8 cellular contexts compared by ENCODE assay signal in genomic region chr10:46565591-46566332, GRCh38. TPM values are rescaled to one million over a fixed set of nuclear protein-coding genes. Genes with fewer than 3 reads are reported as not detected.
DNase-seq lines count a peak whose midpoint lies in the region; ATAC-seq and TF ChIP-seq lines count a peak whose summit lies in the region.
"Not testable (repeated sequence)": the region's sequence is repeated elsewhere in the genome, so short reads cannot be mapped to it uniquely, and the experiment has no call there.

No MANE protein-coding gene starts in this region.

- H3K36me3 ChIP-seq in DOHH2 (ENCODE audit: control insufficient read depth, low read length); GM23248 (ENCODE audit: low read depth); RWPE2 (ENCODE audit: low read depth): not testable (repeated sequence)

- not testable (repeated sequence) for H3K79me2 ChIP-seq in DOHH2 (ENCODE audit: control insufficient read depth, low read length); GM23248 (ENCODE audit: insufficient read depth)

- H3K27ac ChIP-seq in DOHH2 (ENCODE audit: low read depth, low read length); GM23248; RWPE2 (ENCODE audit: poor library complexity, severe bottlenecking): not testable (repeated sequence)

- not testable (repeated sequence) for H3K27me3 Mint-ChIP-seq in activated T-cell treated with anti-CD3 and anti-CD28 coated beads, Interleukin-2, amount 50 U/mL, for 72 hours (ENCODE audit: low read depth); naive B cell

- not testable (repeated sequence) for H3K9me2 ChIP-seq in DOHH2 (replicated peaks; ENCODE audit: control insufficient read depth, low read length); GM23248 (ENCODE audit: insufficient read depth)

- not testable (repeated sequence) for H4K20me1 ChIP-seq in DOHH2 (ENCODE audit: control insufficient read depth, insufficient read depth, low read depth, low read length); GM23248 (ENCODE audit: insufficient read depth)

- not testable (repeated sequence) for H3K9me3 ChIP-seq in DOHH2 (ENCODE audit: control insufficient read depth, insufficient read depth, low read length); GM23248 (ENCODE audit: low read depth); RWPE2 (ENCODE audit: severe bottlenecking)

- not testable (repeated sequence) for H2AFZ ChIP-seq in GM23248

- not testable (repeated sequence) for H3K4me3 Mint-ChIP-seq in activated T-cell treated with anti-CD3 and anti-CD28 coated beads, Interleukin-2, amount 50 U/mL, for 72 hours
- H3K4me3 Mint-ChIP-seq in naive B cell: peak overlapping the region in 2 of 8 donors; percentile 0 to 44

- H3F3A ChIP-seq in DOHH2 (ENCODE audit: control insufficient read depth, insufficient read depth); GM23248 (ENCODE audit: insufficient read depth): not testable (repeated sequence)

- not testable (repeated sequence) for H3K27me3 ChIP-seq in DOHH2 (ENCODE audit: control insufficient read depth, low read length); GM23248 (replicated peaks; ENCODE audit: insufficient read depth); RWPE2 (ENCODE audit: insufficient read depth, poor library complexity, severe bottlenecking)

- peak; percentile 95 for ATAC-seq in RWPE2 (ENCODE audit: low read depth)
- peak; percentile 78 to 84 for ATAC-seq in activated T-cell treated with anti-CD3 and anti-CD28 coated beads, Interleukin-2, amount 50 U/mL, for 72 hours (replicated peaks in 1 of 2)
- peak; percentile 47 to 78 for ATAC-seq in naive B cell (ENCODE audit: low read depth in 2 of 2)

- H3K27ac Mint-ChIP-seq in activated T-cell treated with anti-CD3 and anti-CD28 coated beads, Interleukin-2, amount 50 U/mL, for 72 hours; naive B cell: not testable (repeated sequence)

- H3K4me1 ChIP-seq in DOHH2 (ENCODE audit: control insufficient read depth, low read length); GM23248 (ENCODE audit: insufficient read depth); RWPE2 (ENCODE audit: insufficient read depth, poor library complexity, severe bottlenecking): not testable (repeated sequence)

- in situ Hi-C loops in GM23248 (cut with MboI): not testable (repeated sequence)

- not testable (repeated sequence) for H3K36me3 Mint-ChIP-seq in activated T-cell treated with anti-CD3 and anti-CD28 coated beads, Interleukin-2, amount 50 U/mL, for 72 hours (ENCODE audit: insufficient read depth in 2 of 2); naive B cell

- 7% methylated on average over 4 of the region's 6 CpGs for WGBS in GM23248 (ENCODE audit: low coverage in 1 of 2, low lambda C conversion rate in 2 of 2, missing lambda C conversion rate in 2 of 2), 2 experiments

- DNase-seq in GM23248 (peak; percentile 84), LNCaP clone FGC (ENCODE audit: low read depth) (peak; percentile 55), RWPE2 (ENCODE audit: low spot score) (peak; percentile 62), fibroblast of peridontal ligament (ENCODE audit: extremely low read depth) (peak; percentile 76), naive B cell (peak; percentile 33), stromal cell of bone marrow (ENCODE audit: low read depth) (peak; percentile 55)
- DNase-seq in activated T-cell treated with anti-CD3 and anti-CD28 coated beads, Interleukin-2, amount 50 U/mL, for 72 hours: peak; percentile 47 to 56

- not testable (repeated sequence) for H3K4me2 ChIP-seq in DOHH2 (ENCODE audit: low read length); GM23248 (ENCODE audit: unreplicated experiment)

- H3K4me1 Mint-ChIP-seq in activated T-cell treated with anti-CD3 and anti-CD28 coated beads, Interleukin-2, amount 50 U/mL, for 72 hours (ENCODE audit: low read depth); naive B cell: not testable (repeated sequence)

- H3K9ac ChIP-seq in GM23248: not testable (repeated sequence)

- TF ChIP-seq CTCF in DOHH2 (IDR thresholded peaks at IDR 0.05; ENCODE audit: low read depth, low read length, poor library complexity, severe bottlenecking) (peak; percentile 67), LNCaP clone FGC (IDR thresholded peaks at IDR 0.05; ENCODE audit: control insufficient read depth, extremely low read depth, insufficient read depth) (peak; percentile 87), RWPE2 (IDR thresholded peaks at IDR 0.05; ENCODE audit: poor library complexity, severe bottlenecking) (peak; percentile 53)

- not testable (repeated sequence) for H3K9me3 Mint-ChIP-seq in activated T-cell treated with anti-CD3 and anti-CD28 coated beads, Interleukin-2, amount 50 U/mL, for 72 hours; naive B cell

- H3K4me3 ChIP-seq in DOHH2 (ENCODE audit: low read length); GM23248; LNCaP clone FGC (ENCODE audit: low read depth, low read length); RWPE2 (ENCODE audit: severe bottlenecking): not testable (repeated sequence)

RNA-seq across cellular contexts. Expression of gene GPRIN2, which starts 9.3 kb away (rescaled TPM):
- not detected in 2 replicates for total RNA-seq in GM23248 (2014; rRNA removed; shearing (Covaris generic))
- polyA plus RNA-seq in GM23248 (2016; fragmentation: Nextera tagmentation; extraction: Ambion mirVana) (not detected in 2 replicates), naive B cell (ENCODE audit: low read depth in 6 of 6) (not detected)
- total RNA-seq in activated T-cell treated with anti-CD3 and anti-CD28 coated beads, Interleukin-2, amount 50 U/mL, for 72 hours: not detected

RNA-seq across cellular contexts. Expression of gene SYT15, which starts 13.2 kb away (rescaled TPM):
- total RNA-seq in GM23248 (2014; rRNA removed; shearing (Covaris generic)): 0.89 and 1.2 TPM in 2 replicates
- polyA plus RNA-seq in GM23248 (2016; fragmentation: Nextera tagmentation; extraction: Ambion mirVana) (2.3 and 3.0 TPM in 2 replicates), naive B cell (ENCODE audit: low read depth in 6 of 6) (under 1 TPM in 4 of 6 donors, not detected in 2; 0.06 to 0.36 (median 0.07) TPM)
- 1 to 10 TPM in 1 of 2 donors, not detected in 1; 1.6 TPM for total RNA-seq in activated T-cell treated with anti-CD3 and anti-CD28 coated beads, Interleukin-2, amount 50 U/mL, for 72 hours

Comparison
In these comparisons a context has a peak if more than half of its experiments do, and no peak if none do; other contexts are left out.
1. DNase-seq: peak in every context shown above with its lines; median percentile 84 in GM23248; 76 in fibroblast of peridontal ligament; 62 in RWPE2; 55 in LNCaP clone FGC; 55 in stromal cell of bone marrow; 52 in activated T-cell treated with anti-CD3 and anti-CD28 coated beads, Interleukin-2, amount 50 U/mL, for 72 hours; 33 in naive B cell.